ENCODE assay signal across 10 cellular contexts in the genomic region with DNA sequence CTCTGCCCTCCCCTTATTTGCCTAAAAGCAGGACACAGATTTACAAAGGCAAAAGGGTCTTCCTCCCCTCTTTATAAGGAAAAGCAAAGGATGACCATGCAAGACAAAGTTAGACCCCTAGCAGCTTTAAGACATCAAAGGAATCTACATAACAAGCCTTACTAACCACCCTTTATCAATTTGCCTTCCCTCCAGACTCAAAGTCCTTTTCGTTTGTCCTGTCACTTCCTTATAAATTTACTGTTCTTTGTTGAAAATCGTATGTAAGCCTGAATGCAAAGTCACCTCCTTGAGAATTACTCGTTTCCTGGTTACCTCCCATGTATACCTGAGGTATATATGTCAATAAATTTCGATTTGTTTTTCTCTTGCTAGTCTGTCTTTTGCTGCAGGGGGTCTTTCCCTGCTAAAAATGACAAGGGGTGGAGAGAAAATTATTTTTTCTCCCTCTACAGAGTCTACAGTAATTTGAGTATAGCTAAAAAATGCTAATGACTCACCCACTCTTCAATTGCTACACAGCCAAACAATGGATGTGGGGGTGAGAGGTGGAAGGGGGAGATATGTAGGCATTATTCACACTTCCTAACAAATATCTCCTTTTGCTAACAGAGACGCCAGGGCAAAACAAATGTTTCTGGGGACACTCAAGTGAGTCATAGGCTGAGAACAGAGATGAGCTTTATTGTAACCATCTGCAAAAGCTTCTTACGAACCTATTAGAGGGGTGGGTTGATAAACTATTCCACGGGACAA. TPM values are rescaled to one million over a fixed set of nuclear protein-coding genes. Genes with fewer than 3 reads are reported as not detected.
DNase-seq lines count a peak whose midpoint lies in the region; ATAC-seq and TF ChIP-seq lines count a peak whose summit lies in the region.
"Had no signal": no experiment of that assay in that cellular context is flagged by ENCODE, and none has a peak within 500 bp of the region (broad histone marks: within the 10 kb centered on the region; RNA-seq: fewer than 3 reads in every experiment).

No MANE protein-coding gene starts in this region.

- CTCF ChIA-PET in Calu3 (lab: Charles Lee): interaction anchor here (0.6 to 1.2 kb wide), 3 partner anchors 13 to 104 kb away, joined by 4 to 6 read pairs (median 5); a partner anchor contains a TSS

- no peak for ATAC-seq in GM18502 (IDR thresholded peaks at IDR 0.05; ENCODE audit: poor library complexity, unreplicated experiment)
- ATAC-seq: sciatic nerve had no signal

- DNase-seq in Calu3: peak; percentile 37
- peak; percentile 97 for DNase-seq in LHCN-M2 (ENCODE audit: low read depth)
- peak; percentile 97 for DNase-seq in dermis blood vessel endothelial cell
- no peak for DNase-seq in GM20000 (ENCODE audit: low spot score)
- no peak for DNase-seq in HT-29 (ENCODE audit: low spot score)
- no peak for DNase-seq in activated naive CD4-positive, alpha-beta T cell (lab: John Stamatoyannopoulos, UW)

- peaks cover 6% of the 10 kb centered on the region for H3K36me3 Mint-ChIP-seq in Calu3 (ENCODE audit: insufficient read depth, unreplicated experiment)

- H3K36me3 ChIP-seq in mesodermal cell (ENCODE audit: control insufficient read depth, insufficient read depth, low read length): no peaks in the 10 kb centered on the region

- peak overlapping the region; percentile 88 for H3K27ac Mint-ChIP-seq in Calu3 (ENCODE audit: unreplicated experiment)
- H3K27ac Mint-ChIP-seq: T-helper 2 cell treated with Interferon-gamma antibody and Interleukin-4, amounts not matched to agents 5 μg/mL and 100 μg/mL, for 36 hours had no signal

- peaks cover 41% of the 10 kb centered on the region for H3K4me1 Mint-ChIP-seq in Calu3 (ENCODE audit: low read depth, unreplicated experiment)

- no peaks in the 10 kb centered on the region for H3K27me3 Mint-ChIP-seq in Calu3 (ENCODE audit: unreplicated experiment)

- peak overlapping the region; percentile 33 for H3K4me3 Mint-ChIP-seq in Calu3 (ENCODE audit: low read depth, unreplicated experiment)
- H3K4me3 Mint-ChIP-seq: T-helper 2 cell treated with Interferon-gamma antibody and Interleukin-4, amounts not matched to agents 5 μg/mL and 100 μg/mL, for 36 hours had no signal

- no TSS peak for BruUV-seq in Calu3 (replicated peaks; lab: Mats Ljungman, UMichigan)

- intact Hi-C loops in Calu3 (cut with micrococcal nuclease; ENCODE audit: unreplicated experiment): no loop called here

- peak overlapping the region; percentile 88 for H3K27ac ChIP-seq in mesodermal cell (ENCODE audit: low read depth, low read length, severe bottlenecking)

- TF ChIP-seq CTCF in Calu3 (IDR thresholded peaks at IDR 0.05; ENCODE audit: unreplicated experiment) (no peak), GM20000 (IDR thresholded peaks at IDR 0.05; ENCODE audit: extremely low read depth, missing control alignments) (no peak)

- H3K4me3 ChIP-seq in mesodermal cell (ENCODE audit: extremely low read depth, insufficient read depth, low read length, poor library complexity, severe bottlenecking): no peak overlapping the region

- H3K4me1 ChIP-seq in mesodermal cell (ENCODE audit: control insufficient read depth, insufficient read depth, low read length, poor library complexity, severe bottlenecking): peaks cover 26% of the 10 kb centered on the region

- H3K9me3 Mint-ChIP-seq in Calu3 (ENCODE audit: low read depth, unreplicated experiment): no peaks in the 10 kb centered on the region
- H3K9me3 Mint-ChIP-seq: T-helper 2 cell treated with Interferon-gamma antibody and Interleukin-4, amounts not matched to agents 5 μg/mL and 100 μg/mL, for 36 hours had no signal

- no CpG with 5 or more reads among the region's 7 CpGs for WGBS in mesodermal cell (ENCODE audit: insufficient coverage in 2 of 2), 2 experiments

- no peaks in the 10 kb centered on the region for H3K9me3 ChIP-seq in mesodermal cell (ENCODE audit: control insufficient read depth, low read length)

RNA-seq across cellular contexts. Expression of a gene that starts 13.2 kb away (rescaled TPM):
- total RNA-seq in Calu3 (2022): 13.9 and 16.3 TPM in 2 replicates
- 23.8 and 31.3 TPM in 2 replicates for total RNA-seq in LHCN-M2 (2014; rRNA removed)
- polyA plus RNA-seq in LHCN-M2 (2012): 6.6 TPM
- total RNA-seq in dermis blood vessel endothelial cell: 55.6 and 60.1 TPM in 2 replicates
- 7.5 TPM for polyA plus RNA-seq in mesodermal cell (2013, experiment 1 of 2)
- 6.6 TPM for polyA plus RNA-seq in mesodermal cell (2013, experiment 2 of 2)
- total RNA-seq in HT-29 (2014; rRNA removed; shearing (Covaris generic)): 0.13 and 0.18 TPM in 2 replicates

Comparison
In these comparisons a context has a peak if more than half of its experiments do, and no peak if none do; other contexts are left out.
1. DNase-seq: peak in Calu3 (single experiment), LHCN-M2 (single experiment) and dermis blood vessel endothelial cell (single experiment); none in GM20000 (single experiment), HT-29 (single experiment) and activated naive CD4-positive, alpha-beta T cell (0 of 4).
2. RNA of a gene that starts 13.2 kb away (total RNA-seq): 55.6 to 60.1 TPM in dermis blood vessel endothelial cell, 23.8 to 31.3 TPM in LHCN-M2 and 13.9 to 16.3 TPM in Calu3; 0.13 to 0.18 TPM in HT-29; every median in the first group is over 10 times any median in the second.